7 cellular contexts compared by ENCODE assay signal in the genomic region with DNA sequence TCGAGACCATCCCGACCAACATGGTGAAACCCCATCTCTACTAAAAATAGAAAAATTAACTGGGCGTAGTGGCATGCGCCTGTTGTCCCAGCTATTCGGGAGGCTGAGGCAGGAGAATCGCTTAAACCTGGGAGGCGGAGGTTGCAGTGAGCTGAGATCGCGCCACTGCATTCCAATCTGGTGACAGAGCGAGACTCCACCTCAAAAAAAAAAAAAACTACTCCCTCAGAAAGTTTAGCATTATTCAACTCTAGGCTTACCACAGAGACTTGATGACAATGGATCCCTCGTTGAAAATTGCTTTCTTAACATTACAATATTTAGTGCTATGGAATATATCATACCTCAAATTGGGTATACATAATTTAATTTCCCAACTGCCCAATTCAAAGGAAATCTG. TPM values are rescaled to one million over a fixed set of nuclear protein-coding genes. Genes with fewer than 3 reads are reported as not detected.
"Had no signal": no experiment of that assay in that cellular context is flagged by ENCODE, and none has a peak within 500 bp of the region (broad histone marks: within the 10 kb centered on the region; RNA-seq: fewer than 3 reads in every experiment).

No MANE protein-coding gene starts in this region.

RNA-seq across cellular contexts. Expression of a gene that starts 43.4 kb away (rescaled TPM):
- total RNA-seq: activated CD4-positive, alpha-beta T cell treated with anti-CD3 and anti-CD28 coated beads for 36 hours; activated CD8-positive, alpha-beta T cell treated with anti-CD3 and anti-CD28 coated beads, Interleukin-2, amount 10 ng/mL, durations not matched to agents 7 days and 5 days; activated T-helper 2 cell treated with anti-CD3 and anti-CD28 coated beads, Interferon-gamma antibody, Interleukin-2, Interleukin-4, amounts not matched to agents 10 μg/mL and 5 μg/mL and 100 μg/mL, durations not matched to agents 14 hours and 24 hours and 36 hours; ascending aorta; bronchial epithelial cell; chondrocyte; WTC11 had no signal
